In the genomic region with DNA sequence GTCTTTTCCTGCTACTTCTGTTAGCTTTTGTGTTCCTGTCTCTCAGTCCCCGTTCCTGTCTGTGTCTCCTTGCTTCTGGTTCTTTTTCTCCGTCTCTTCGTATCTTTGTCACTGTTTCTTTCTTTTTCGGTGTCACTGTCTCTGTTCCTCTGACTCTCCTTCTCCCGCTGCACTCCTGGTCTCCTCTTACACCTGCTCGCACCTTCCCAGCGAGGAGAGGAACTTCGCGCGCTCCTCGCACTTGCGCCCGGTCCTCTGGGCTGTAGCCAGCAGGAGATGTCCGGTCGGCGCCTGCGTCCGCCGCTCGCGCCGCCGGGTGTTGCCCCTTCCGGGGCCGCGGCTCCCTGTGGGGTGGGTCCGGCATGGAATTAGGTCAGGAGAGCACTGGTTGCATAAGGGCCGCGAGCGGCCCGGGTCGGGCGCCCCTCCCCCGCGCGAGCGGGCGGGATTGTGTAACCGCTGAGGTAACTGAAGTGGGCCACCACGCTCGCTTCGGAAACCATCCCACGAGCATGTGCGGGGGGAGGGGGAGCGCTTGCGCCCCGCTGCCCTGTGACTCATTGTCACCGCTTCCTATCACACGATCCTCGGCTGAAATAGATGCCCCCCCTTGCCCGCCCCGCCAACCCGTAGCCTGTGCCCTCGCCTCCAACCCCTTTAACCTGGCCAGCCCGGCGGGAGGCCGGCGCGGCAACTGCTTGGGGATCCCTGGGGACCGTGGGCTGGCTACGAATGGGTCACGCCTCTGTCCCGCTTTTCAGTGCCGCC, we compare ENCODE assay signal across 1 cellular context.
TF ChIP-seq lines count a peak whose summit lies in the region.

No MANE protein-coding gene starts in this region.

TF ChIP-seq in HepG2, 621 proteins besides CTCF, POLR2A, EP300 and RAD21 (continued from another document and continues in another):
- TF ChIP-seq ZNF367 (CRISPR knock-in tag; IDR thresholded peaks at IDR 0.05; ENCODE audit: borderline replicate concordance) (no peak), ZNF34 (CRISPR knock-in tag; IDR thresholded peaks at IDR 0.05; ENCODE audit: borderline replicate concordance) (no peak), BORCS8-MEF2B (CRISPR knock-in tag; IDR thresholded peaks at IDR 0.05) (no peak), FUBP1 (CRISPR knock-in tag; IDR thresholded peaks at IDR 0.05; ENCODE audit: borderline replicate concordance) (no peak), YEATS2 (CRISPR knock-in tag; IDR thresholded peaks at IDR 0.05; ENCODE audit: borderline replicate concordance) (0 out of 2 replicates have a peak, but pooled peaks have one; percentile 19), HOXA3 (CRISPR knock-in tag; IDR thresholded peaks at IDR 0.05) (peak; percentile 38; the same call in 1 of the 2 replicates), SMAD3 (CRISPR knock-in tag; IDR thresholded peaks at IDR 0.05) (peak; percentile 66; the same call in 1 of the 2 replicates), ZNF781 (CRISPR knock-in tag; IDR thresholded peaks at IDR 0.05; ENCODE audit: borderline replicate concordance, not compliant biosample characterization) (no peak), SSRP1 (CRISPR knock-in tag; IDR thresholded peaks at IDR 0.05) (no peak), ZBTB1 (CRISPR knock-in tag; IDR thresholded peaks at IDR 0.05; ENCODE audit: borderline replicate concordance) (no peak), ZMYM2 (CRISPR knock-in tag; IDR thresholded peaks at IDR 0.05) (no peak), CBX2 (IDR thresholded peaks at IDR 0.05; ENCODE audit: low read depth, low read length) (no peak), CBX2 (CRISPR knock-in tag; IDR thresholded peaks at IDR 0.05; ENCODE audit: low read depth) (no peak), NKX3-1 (CRISPR knock-in tag; IDR thresholded peaks at IDR 0.05) (no peak), CEBPG (CRISPR knock-in tag; IDR thresholded peaks at IDR 0.05) (peak; percentile 89), PREB (CRISPR knock-in tag; IDR thresholded peaks at IDR 0.05) (no peak), ZC3H4 (CRISPR knock-in tag; IDR thresholded peaks at IDR 0.05; ENCODE audit: borderline replicate concordance) (no peak), HIVEP1 (CRISPR knock-in tag; IDR thresholded peaks at IDR 0.05) (peak; percentile 83), PAX8 (CRISPR knock-in tag; IDR thresholded peaks at IDR 0.05; ENCODE audit: borderline replicate concordance) (no peak; the same call in 1 of the 2 replicates), POGK (CRISPR knock-in tag; conservative IDR thresholded peaks at IDR 0.05) (no peak), ZNF780A (CRISPR knock-in tag; IDR thresholded peaks at IDR 0.05) (0 out of 2 replicates have a peak, but pooled peaks have one; percentile 7), SP4 (CRISPR knock-in tag; IDR thresholded peaks at IDR 0.05) (no peak), NCOR1 (IDR thresholded peaks at IDR 0.05; ENCODE audit: borderline replicate concordance, low read length) (no peak), SMAD1 (CRISPR knock-in tag; IDR thresholded peaks at IDR 0.05; ENCODE audit: borderline replicate concordance, low read depth) (no peak), ZNF12 (CRISPR knock-in tag; IDR thresholded peaks at IDR 0.05) (no peak), ZNF274 (CRISPR knock-in tag; IDR thresholded peaks at IDR 0.05) (no peak), KAT8 (CRISPR knock-in tag; IDR thresholded peaks at IDR 0.05) (peak; percentile 67; the same call in 1 of the 2 replicates), TARDBP (CRISPR knock-in tag; IDR thresholded peaks at IDR 0.05) (no peak), ATF7 (IDR thresholded peaks at IDR 0.05) (no peak), ATF7 (CRISPR knock-in tag; IDR thresholded peaks at IDR 0.05) (peak; percentile 57; the same call in 1 of the 2 replicates), U2AF2 (IDR thresholded peaks at IDR 0.05; ENCODE audit: low read depth, low read length) (no peak), POLR2AphosphoS5 (IDR thresholded peaks at IDR 0.05; ENCODE audit: low read depth, low read length) (peak; percentile 21; the same call in 1 of the 2 replicates), E2F5 (CRISPR knock-in tag; conservative IDR thresholded peaks at IDR 0.05) (no peak), ELF3 (CRISPR knock-in tag; IDR thresholded peaks at IDR 0.05) (0 out of 2 replicates have a peak, but pooled peaks have one; percentile 19), ZNF557 (CRISPR knock-in tag; IDR thresholded peaks at IDR 0.05) (no peak), CEBPB (IDR thresholded peaks at IDR 0.05; ENCODE audit: borderline replicate concordance, low read depth, low read length) (peak; percentile 92), FOXK1 (CRISPR knock-in tag; IDR thresholded peaks at IDR 0.05; ENCODE audit: borderline replicate concordance, low read depth) (peak; percentile 69; the same call in 1 of the 2 replicates), ZNF567 (CRISPR knock-in tag; IDR thresholded peaks at IDR 0.05; ENCODE audit: borderline replicate concordance) (no peak)
- TF ChIP-seq, protein P1, sequence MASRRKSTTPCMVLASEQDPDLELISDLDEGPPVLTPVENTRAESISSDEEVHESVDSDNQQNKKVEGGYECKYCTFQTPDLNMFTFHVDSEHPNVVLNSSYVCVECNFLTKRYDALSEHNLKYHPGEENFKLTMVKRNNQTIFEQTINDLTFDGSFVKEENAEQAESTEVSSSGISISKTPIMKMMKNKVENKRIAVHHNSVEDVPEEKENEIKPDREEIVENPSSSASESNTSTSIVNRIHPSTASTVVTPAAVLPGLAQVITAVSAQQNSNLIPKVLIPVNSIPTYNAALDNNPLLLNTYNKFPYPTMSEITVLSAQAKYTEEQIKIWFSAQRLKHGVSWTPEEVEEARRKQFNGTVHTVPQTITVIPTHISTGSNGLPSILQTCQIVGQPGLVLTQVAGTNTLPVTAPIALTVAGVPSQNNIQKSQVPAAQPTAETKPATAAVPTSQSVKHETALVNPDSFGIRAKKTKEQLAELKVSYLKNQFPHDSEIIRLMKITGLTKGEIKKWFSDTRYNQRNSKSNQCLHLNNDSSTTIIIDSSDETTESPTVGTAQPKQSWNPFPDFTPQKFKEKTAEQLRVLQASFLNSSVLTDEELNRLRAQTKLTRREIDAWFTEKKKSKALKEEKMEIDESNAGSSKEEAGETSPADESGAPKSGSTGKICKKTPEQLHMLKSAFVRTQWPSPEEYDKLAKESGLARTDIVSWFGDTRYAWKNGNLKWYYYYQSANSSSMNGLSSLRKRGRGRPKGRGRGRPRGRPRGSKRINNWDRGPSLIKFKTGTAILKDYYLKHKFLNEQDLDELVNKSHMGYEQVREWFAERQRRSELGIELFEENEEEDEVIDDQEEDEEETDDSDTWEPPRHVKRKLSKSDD (CRISPR knock-in tag; IDR thresholded peaks at IDR 0.05; ENCODE audit: low read depth) = no peak
- TF ChIP-seq, protein P2, sequence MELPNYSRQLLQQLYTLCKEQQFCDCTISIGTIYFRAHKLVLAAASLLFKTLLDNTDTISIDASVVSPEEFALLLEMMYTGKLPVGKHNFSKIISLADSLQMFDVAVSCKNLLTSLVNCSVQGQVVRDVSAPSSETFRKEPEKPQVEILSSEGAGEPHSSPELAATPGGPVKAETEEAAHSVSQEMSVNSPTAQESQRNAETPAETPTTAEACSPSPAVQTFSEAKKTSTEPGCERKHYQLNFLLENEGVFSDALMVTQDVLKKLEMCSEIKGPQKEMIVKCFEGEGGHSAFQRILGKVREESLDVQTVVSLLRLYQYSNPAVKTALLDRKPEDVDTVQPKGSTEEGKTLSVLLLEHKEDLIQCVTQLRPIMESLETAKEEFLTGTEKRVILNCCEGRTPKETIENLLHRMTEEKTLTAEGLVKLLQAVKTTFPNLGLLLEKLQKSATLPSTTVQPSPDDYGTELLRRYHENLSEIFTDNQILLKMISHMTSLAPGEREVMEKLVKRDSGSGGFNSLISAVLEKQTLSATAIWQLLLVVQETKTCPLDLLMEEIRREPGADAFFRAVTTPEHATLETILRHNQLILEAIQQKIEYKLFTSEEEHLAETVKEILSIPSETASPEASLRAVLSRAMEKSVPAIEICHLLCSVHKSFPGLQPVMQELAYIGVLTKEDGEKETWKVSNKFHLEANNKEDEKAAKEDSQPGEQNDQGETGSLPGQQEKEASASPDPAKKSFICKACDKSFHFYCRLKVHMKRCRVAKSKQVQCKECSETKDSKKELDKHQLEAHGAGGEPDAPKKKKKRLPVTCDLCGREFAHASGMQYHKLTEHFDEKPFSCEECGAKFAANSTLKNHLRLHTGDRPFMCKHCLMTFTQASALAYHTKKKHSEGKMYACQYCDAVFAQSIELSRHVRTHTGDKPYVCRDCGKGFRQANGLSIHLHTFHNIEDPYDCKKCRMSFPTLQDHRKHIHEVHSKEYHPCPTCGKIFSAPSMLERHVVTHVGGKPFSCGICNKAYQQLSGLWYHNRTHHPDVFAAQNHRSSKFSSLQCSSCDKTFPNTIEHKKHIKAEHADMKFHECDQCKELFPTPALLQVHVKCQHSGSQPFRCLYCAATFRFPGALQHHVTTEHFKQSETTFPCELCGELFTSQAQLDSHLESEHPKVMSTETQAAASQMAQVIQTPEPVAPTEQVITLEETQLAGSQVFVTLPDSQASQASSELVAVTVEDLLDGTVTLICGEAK (IDR thresholded peaks at IDR 0.05) = no peak
- TF ChIP-seq, protein P2 (CRISPR knock-in tag; IDR thresholded peaks at IDR 0.05) = peak; percentile 51; the same call in 1 of the 2 replicates
- TF ChIP-seq, protein P3, sequence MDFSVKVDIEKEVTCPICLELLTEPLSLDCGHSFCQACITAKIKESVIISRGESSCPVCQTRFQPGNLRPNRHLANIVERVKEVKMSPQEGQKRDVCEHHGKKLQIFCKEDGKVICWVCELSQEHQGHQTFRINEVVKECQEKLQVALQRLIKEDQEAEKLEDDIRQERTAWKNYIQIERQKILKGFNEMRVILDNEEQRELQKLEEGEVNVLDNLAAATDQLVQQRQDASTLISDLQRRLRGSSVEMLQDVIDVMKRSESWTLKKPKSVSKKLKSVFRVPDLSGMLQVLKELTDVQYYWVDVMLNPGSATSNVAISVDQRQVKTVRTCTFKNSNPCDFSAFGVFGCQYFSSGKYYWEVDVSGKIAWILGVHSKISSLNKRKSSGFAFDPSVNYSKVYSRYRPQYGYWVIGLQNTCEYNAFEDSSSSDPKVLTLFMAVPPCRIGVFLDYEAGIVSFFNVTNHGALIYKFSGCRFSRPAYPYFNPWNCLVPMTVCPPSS (IDR thresholded peaks at IDR 0.05) = no peak
